ENCODE assay signal across 8 cellular contexts in genomic region chr16:7086842-7087616, GRCh38.
DNase-seq lines count a peak whose midpoint lies in the region; ATAC-seq and TF ChIP-seq lines count a peak whose summit lies in the region.

No MANE protein-coding gene starts in this region.

- TF ChIP-seq POLR2A in testis (IDR thresholded peaks at IDR 0.05) (no peak), Peyer's patch (IDR thresholded peaks at IDR 0.05) (no peak)

- no peak for ATAC-seq in SK-N-SH treated with all-trans-retinoic acid at 6 μM for 48 hours
- no peak; the same call in 1 of the 2 replicates for ATAC-seq in PC-3
- ATAC-seq in GM19023 (IDR thresholded peaks at IDR 0.05; ENCODE audit: unreplicated experiment), result no peak

- WGBS in SK-N-SH (ENCODE audit: low lambda C conversion rate), result 18% methylated on average over 20 of the region's 21 CpGs
- no CpG with 5 or more reads among the region's 21 CpGs for WGBS in iPS DF 6.9 (ENCODE audit: insufficient coverage, insufficient read length)
- WGBS in testis, 2 donors, result 4 to 13% methylated on average over 11 to 21 of the region's 21 CpGs

- TF ChIP-seq CTCF in SK-N-SH (IDR thresholded peaks at IDR 0.05) (no peak), PC-3 (conservative IDR thresholded peaks at IDR 0.05; ENCODE audit: low read depth, low read length) (peak; percentile 21; the same call in 1 of the 2 replicates), testis (IDR thresholded peaks at IDR 0.05) (no peak), Peyer's patch (IDR thresholded peaks at IDR 0.05) (peak in 1 of 6 experiments; percentile 16)

- H3K27ac ChIP-seq in SK-N-SH (ENCODE audit: low read depth in 2 of 2, low read length in 1 of 2) (no peak overlapping the region), PC-3 (ENCODE audit: low read length) (no peak overlapping the region), iPS DF 6.9 (ENCODE audit: low read length) (no peak overlapping the region), testis (no peak overlapping the region), Peyer's patch (no peak overlapping the region)

- intact Hi-C loops in PC-3 (cut with micrococcal nuclease), result no loop called here
- intact Hi-C loops in testis (cut with DNase I; ENCODE audit: low total_unique reads), result no loop called here

- H3K4me1 ChIP-seq in SK-N-SH (ENCODE audit: control insufficient read depth in 1 of 2, insufficient read depth in 2 of 2, low read depth in 1 of 2, low read length in 1 of 2), result no peaks in the 10 kb centered on the region; a peak in 1 of 4 replicates
- H3K4me1 ChIP-seq in PC-3 (ENCODE audit: insufficient read depth, low read length), result no peaks in the 10 kb centered on the region
- H3K4me1 ChIP-seq in iPS DF 6.9 (ENCODE audit: control insufficient read depth, insufficient read depth, low read length), result no peaks in the 10 kb centered on the region; the same call in 1 of the 2 replicates
- H3K4me1 ChIP-seq in testis, result peaks cover 3% of the 10 kb centered on the region
- H3K4me1 ChIP-seq in Peyer's patch, result no peaks in the 10 kb centered on the region

- H3K36me3 ChIP-seq in SK-N-SH (replicated peaks in 1 of 2; ENCODE audit: control insufficient read depth in 1 of 2, insufficient read depth in 2 of 2, low read length in 1 of 2), result no peaks in the 10 kb centered on the region
- H3K36me3 ChIP-seq in PC-3 (ENCODE audit: low read depth, low read length), result no peaks in the 10 kb centered on the region
- no peaks in the 10 kb centered on the region for H3K36me3 ChIP-seq in iPS DF 6.9 (ENCODE audit: control insufficient read depth, insufficient read depth, low read length)
- no peaks in the 10 kb centered on the region for H3K36me3 ChIP-seq in testis (ENCODE audit: low read depth, missing control alignments)
- no peaks in the 10 kb centered on the region for H3K36me3 ChIP-seq in Peyer's patch

- CTCF ChIA-PET in SK-N-SH (lab: Yijun Ruan, JAX) (interaction anchor here (0.6 to 1.4 kb wide), 6 partner anchors 8 to 1086 kb away, joined by 3 to 6 read pairs (median 4); no protein-coding TSS in a partner anchor), PC-3 (lab: Charles Lee) (no interaction called here)

- DNase-seq in SK-N-SH, result peak; percentile 55
- peak; percentile 1 for DNase-seq in PC-3
- DNase-seq in iPS DF 6.9 (ENCODE audit: low read depth, low spot score), result peak; percentile 18
- peak; percentile 46 for DNase-seq in testis
- DNase-seq in stimulated activated CD4-positive, alpha-beta T cell treated with anti-CD3 and anti-CD28 coated beads, Interleukin-4, amount 100 ng/mL, for 1 hour, result no peak
- DNase-seq in Peyer's patch, result no peak

- H3K4me3 ChIP-seq in SK-N-SH (ENCODE audit: low read depth in 2 of 2, low read length in 1 of 2) (no peak overlapping the region), PC-3 (ENCODE audit: low read length) (no peak overlapping the region), iPS DF 6.9 (ENCODE audit: low read length) (no peak overlapping the region), testis (no peak overlapping the region), Peyer's patch (no peak overlapping the region)

- no peak overlapping the region for H3K9ac ChIP-seq in SK-N-SH
- no peak overlapping the region for H3K9ac ChIP-seq in PC-3 (ENCODE audit: low read length)

- TF ChIP-seq EP300 in SK-N-SH (IDR thresholded peaks at IDR 0.05; ENCODE audit: borderline replicate concordance in 1 of 2, low read depth in 1 of 2, low read length in 1 of 2), result no peak

- BruUV-seq in PC-3 (replicated peaks; lab: Mats Ljungman, UMichigan), result no TSS peak

- H3K27me3 ChIP-seq in SK-N-SH (ENCODE audit: insufficient read depth), result no peaks in the 10 kb centered on the region
- no peaks in the 10 kb centered on the region for H3K27me3 ChIP-seq in PC-3 (ENCODE audit: low read length)
- no peaks in the 10 kb centered on the region for H3K27me3 ChIP-seq in iPS DF 6.9 (ENCODE audit: control insufficient read depth, insufficient read depth, low read length)
- H3K27me3 ChIP-seq in testis, result no peaks in the 10 kb centered on the region
- H3K27me3 ChIP-seq in Peyer's patch, result no peaks in the 10 kb centered on the region

- no peaks in the 10 kb centered on the region for H3K79me2 ChIP-seq in SK-N-SH (ENCODE audit: insufficient read depth)
- H3K79me2 ChIP-seq in PC-3 (ENCODE audit: low read length), result no peaks in the 10 kb centered on the region

- POLR2A ChIA-PET in SK-N-SH (lab: Yijun Ruan, JAX), result no interaction called here
- POLR2A ChIA-PET in PC-3 (lab: Charles Lee; ENCODE audit: unreplicated experiment), result no interaction called here

- H3K9me2 ChIP-seq in SK-N-SH (no peaks in the 10 kb centered on the region), PC-3 (replicated peaks; ENCODE audit: low read length) (no peaks in the 10 kb centered on the region)

- H3K9me3 ChIP-seq in SK-N-SH (no peaks in the 10 kb centered on the region), PC-3 (ENCODE audit: low read length) (no peaks in the 10 kb centered on the region), iPS DF 6.9 (ENCODE audit: control insufficient read depth, insufficient read depth, low read length) (peaks cover 2% of the 10 kb centered on the region; the same call in 1 of the 2 replicates), testis (no peaks in the 10 kb centered on the region), Peyer's patch (no peaks in the 10 kb centered on the region)

- TF ChIP-seq RAD21 in SK-N-SH (IDR thresholded peaks at IDR 0.05; ENCODE audit: low read length), result peak; percentile 66

- H4K20me1 ChIP-seq in SK-N-SH (ENCODE audit: insufficient read depth), result no peaks in the 10 kb centered on the region
- no peaks in the 10 kb centered on the region for H4K20me1 ChIP-seq in PC-3 (ENCODE audit: low read length)

- H2AFZ ChIP-seq in SK-N-SH (ENCODE audit: low read depth), result no peak overlapping the region
- no peak overlapping the region for H2AFZ ChIP-seq in PC-3 (ENCODE audit: low read length)

- H3F3A ChIP-seq in SK-N-SH (replicated peaks; ENCODE audit: insufficient read depth) (no peaks in the 10 kb centered on the region), PC-3 (ENCODE audit: low read length, unreplicated experiment) (no peaks in the 10 kb centered on the region)

- H3K4me2 ChIP-seq in SK-N-SH, result no peak overlapping the region
- H3K4me2 ChIP-seq in PC-3 (ENCODE audit: low read length), result no peak overlapping the region

TF ChIP-seq in SK-N-SH, 30 proteins besides CTCF, POLR2A, EP300 and RAD21 (continues in another document):
- no peak for TF ChIP-seq JUND (IDR thresholded peaks at IDR 0.05)
- TF ChIP-seq TCF12 (IDR thresholded peaks at IDR 0.05), result no peak
- no peak for TF ChIP-seq FOXJ3 (CRISPR knock-in tag; IDR thresholded peaks at IDR 0.05)
- no peak for TF ChIP-seq REST (IDR thresholded peaks at IDR 0.05; ENCODE audit: low read depth, low read length)

TF ChIP-seq in SK-N-SH treated with all-trans-retinoic acid at 6 μM for 48 hours, 23 proteins besides CTCF, POLR2A, EP300 and RAD21:
- no peak for TF ChIP-seq ARNTL (CRISPR knock-in tag; IDR thresholded peaks at IDR 0.05; ENCODE audit: borderline replicate concordance, low read depth)
- no peak for TF ChIP-seq CSDC2 (CRISPR knock-in tag; IDR thresholded peaks at IDR 0.05)
- TF ChIP-seq ISL1 (CRISPR knock-in tag; IDR thresholded peaks at IDR 0.05), result no peak
- no peak for TF ChIP-seq ZFP30 (CRISPR knock-in tag; IDR thresholded peaks at IDR 0.05)
- TF ChIP-seq ESRRG (CRISPR knock-in tag; IDR thresholded peaks at IDR 0.05), result no peak
- no peak for TF ChIP-seq POU6F1 (CRISPR knock-in tag; IDR thresholded peaks at IDR 0.05; ENCODE audit: borderline replicate concordance, low read depth)
- TF ChIP-seq OSR1 (CRISPR knock-in tag; IDR thresholded peaks at IDR 0.05), result no peak
- no peak for TF ChIP-seq SNAI2 (CRISPR knock-in tag; IDR thresholded peaks at IDR 0.05)
- no peak for TF ChIP-seq BACH2 (CRISPR knock-in tag; IDR thresholded peaks at IDR 0.05; ENCODE audit: borderline replicate concordance)
- no peak for TF ChIP-seq ZFP3 (CRISPR knock-in tag; IDR thresholded peaks at IDR 0.05)

Comparison
In these comparisons a context has a peak if more than half of its experiments do, and no peak if none do; other contexts are left out.
1. DNase-seq: peak in SK-N-SH (single experiment), PC-3 (single experiment), iPS DF 6.9 (single experiment) and testis (single experiment); none in stimulated activated CD4-positive, alpha-beta T cell treated with anti-CD3 and anti-CD28 coated beads, Interleukin-4, amount 100 ng/mL, for 1 hour (single experiment) and Peyer's patch (0 of 3).